17 cellular contexts compared by ENCODE assay signal in genomic region chr6:41574002-41574401, GRCh38.
"Had no signal": no experiment of that assay in that cellular context is flagged by ENCODE, and none has a peak within 500 bp of the region (broad histone marks: within the 10 kb centered on the region; RNA-seq: fewer than 3 reads in every experiment).

No MANE protein-coding gene starts in this region.

- H3K4me2 ChIP-seq: hepatocyte had no signal

- H3K36me3 ChIP-seq: colonic mucosa, neutrophil, sigmoid colon, uterus had no signal

- DNase-seq: colonic mucosa; effector CD4-positive, alpha-beta T cell; endodermal cell; erythroblast; foreskin keratinocyte; head of caudate nucleus; kidney glomerular epithelial cell; naive B cell; sigmoid colon; stimulated activated naive CD8-positive, alpha-beta T cell treated with anti-CD3 and anti-CD28 coated beads, Interleukin-15, Interleukin-2, amounts not matched to agents 100 U/mL and 50 U/mL, for 24 hours; tibial artery; upper lobe of left lung; uterus had no signal

- H3K27me3 ChIP-seq: colonic mucosa, foreskin keratinocyte, hepatocyte, neutrophil, sigmoid colon, suprapubic skin, tibial artery, upper lobe of left lung, uterus had no signal

- H2AFZ ChIP-seq: hepatocyte had no signal

- H3K27ac ChIP-seq: colonic mucosa, foreskin keratinocyte, hepatocyte, neutrophil, sigmoid colon, skin epidermis, suprapubic skin, tibial artery, upper lobe of left lung, uterus had no signal

- H3K4me3 ChIP-seq: colonic mucosa, hepatocyte, sigmoid colon, skin epidermis, suprapubic skin, tibial artery, upper lobe of left lung, uterus had no signal

- H3K9me3 ChIP-seq: colonic mucosa, neutrophil, sigmoid colon, suprapubic skin, tibial artery, upper lobe of left lung, uterus had no signal
